ENCODE assay signal across 19 cellular contexts in genomic region chr19:23901360-23901759, GRCh38. TPM values are rescaled to one million over a fixed set of nuclear protein-coding genes. Genes with fewer than 3 reads are reported as not detected.
A peak's percentile ranks its signal among the peaks of the same experiment; 100 is the strongest.
DNase-seq lines count a peak whose midpoint lies in the region; ATAC-seq and TF ChIP-seq lines count a peak whose summit lies in the region.
"Had no signal": no experiment of that assay in that cellular context is flagged by ENCODE, and none has a peak within 500 bp of the region (broad histone marks: within the 10 kb centered on the region; RNA-seq: fewer than 3 reads in every experiment).

No MANE protein-coding gene starts in this region.

- H3K4me1 ChIP-seq in mammary epithelial cell (ENCODE audit: insufficient read depth, low read length): no peaks in the 10 kb centered on the region
- H3K4me1 ChIP-seq in breast epithelium: no peaks in the 10 kb centered on the region
- H3K4me1 ChIP-seq in aorta (ENCODE audit: control insufficient read depth in 1 of 2, insufficient read depth in 2 of 2, low read length in 2 of 2): no peaks in the 10 kb centered on the region
- H3K4me1 ChIP-seq: BE2C; BLaER1 treated with 17β-estradiol and CSF1 and Interleukin-3, amounts not matched to agents 10 nM and 100 nM; HAP-1 had no signal

- intact Hi-C loops in mammary epithelial cell (cut with micrococcal nuclease): no loop called here
- intact Hi-C loops in breast epithelium (cut with DNase I; ENCODE audit: low total_unique reads): no loop called here
- intact Hi-C loops in left colon (cut with DNase I, micrococcal nuclease): no loop called here
- intact Hi-C loops in aorta (cut with DNase I): no loop called here

- H3K9me3 ChIP-seq in mammary epithelial cell (replicated peaks; ENCODE audit: insufficient read depth, low read length) (peaks cover 31% of the 10 kb centered on the region), breast epithelium (peaks cover 14 to 29% of the 10 kb centered on the region in 2 donors), aorta (ENCODE audit: control insufficient read depth, low read length) (peaks cover 5% of the 10 kb centered on the region)
- H3K9me3 ChIP-seq: BE2C, HAP-1 had no signal

- H3K36me3 ChIP-seq in mammary epithelial cell (ENCODE audit: insufficient read depth, low read length) (no peaks in the 10 kb centered on the region), breast epithelium (no peaks in the 10 kb centered on the region), aorta (ENCODE audit: control insufficient read depth in 1 of 2, insufficient read depth in 2 of 2, low read length in 1 of 2) (no peaks in the 10 kb centered on the region)
- H3K36me3 ChIP-seq: BE2C; BLaER1 treated with 17β-estradiol and CSF1 and Interleukin-3, amounts not matched to agents 10 nM and 100 nM; HAP-1 had no signal

- CTCF ChIA-PET in mammary epithelial cell (lab: Charles Lee; ENCODE audit: low non-redundant PET): no interaction called here

- in situ Hi-C loops in mammary epithelial cell (cut with MboI; ENCODE audit: low sequenced_read_pairs in 2 of 2): no loop called here

- 24% methylated on average over 4 of the region's 4 CpGs for whole genome bisulfite sequencing in mammary epithelial cell (ENCODE audit: low coverage, missing lambda C conversion rate)
- WGBS in aorta, 2 donors: 77 to 84% methylated on average over 4 of the region's 4 CpGs

- DNase-seq in mammary epithelial cell (peak; percentile 23), breast epithelium (ENCODE audit: low spot score in 2 of 2) (no peak), epithelial cell of esophagus (ENCODE audit: low read depth) (peak; percentile 69), left colon (no peak), aorta (no peak), T1000 (lab: John Stamatoyannopoulos, UW) (no peak)
- DNase-seq: AML-193; BE2C; CD4-positive, alpha-beta T cell; CD8-positive, alpha-beta memory T cell; DMS 273 treated with DMSO at 0.1 percent for 48 hours; DMS79; GF-D8; GOT3; HFFc6 had no signal

- H3K9ac ChIP-seq in mammary epithelial cell (ENCODE audit: insufficient read depth, low read length): no peak overlapping the region
- H3K9ac ChIP-seq: BLaER1 treated with 17β-estradiol and CSF1 and Interleukin-3, amounts not matched to agents 10 nM and 100 nM had no signal

- H3K27me3 ChIP-seq in mammary epithelial cell (ENCODE audit: insufficient read depth, low read length) (no peaks in the 10 kb centered on the region), breast epithelium (no peaks in the 10 kb centered on the region), aorta (ENCODE audit: control insufficient read depth in 1 of 2, insufficient read depth in 2 of 2, low read length in 1 of 2) (no peaks in the 10 kb centered on the region)
- H3K27me3 ChIP-seq: BE2C; BLaER1 treated with 17β-estradiol and CSF1 and Interleukin-3, amounts not matched to agents 10 nM and 100 nM had no signal

- TF ChIP-seq CTCF in mammary epithelial cell (conservative IDR thresholded peaks at IDR 0.05 in 1 of 2, IDR thresholded peaks at IDR 0.05 in 1 of 2; ENCODE audit: extremely low read depth in 1 of 2, insufficient read depth in 1 of 2, low read depth in 1 of 2, low read length in 2 of 2): no peak
- no peak for TF ChIP-seq CTCF in breast epithelium (IDR thresholded peaks at IDR 0.05)
- TF ChIP-seq CTCF in epithelial cell of esophagus (IDR thresholded peaks at IDR 0.05; ENCODE audit: insufficient read depth, low read depth, low read length, missing control alignments): no peak

- no peak for TF ChIP-seq POLR2A in breast epithelium (IDR thresholded peaks at IDR 0.05)

- BruUV-seq in mammary epithelial cell (replicated peaks; lab: Mats Ljungman, UMichigan): no TSS peak

- peak; percentile 74 for ATAC-seq in left colon
- ATAC-seq in GM18519 (IDR thresholded peaks at IDR 0.05; ENCODE audit: low FRiP score, unreplicated experiment): no peak
- no peak for ATAC-seq in aorta (ENCODE audit: low FRiP score)

- no peak overlapping the region for H2AFZ ChIP-seq in mammary epithelial cell (ENCODE audit: low read depth, low read length)

- H3K4me3 ChIP-seq in mammary epithelial cell (replicated peaks in 1 of 3; ENCODE audit: insufficient read depth in 1 of 3, low read depth in 2 of 3, low read length in 3 of 3): no peak overlapping the region
- no peak overlapping the region for H3K4me3 ChIP-seq in breast epithelium
- H3K4me3 ChIP-seq in epithelial cell of esophagus (ENCODE audit: low read length): no peak overlapping the region
- H3K4me3 ChIP-seq in aorta (ENCODE audit: low read length in 2 of 2): no peak overlapping the region
- H3K4me3 ChIP-seq: BLaER1 treated with 17β-estradiol and CSF1 and Interleukin-3, amounts not matched to agents 10 nM and 100 nM; HAP-1 had no signal

- no peak overlapping the region for H3K4me2 ChIP-seq in mammary epithelial cell (ENCODE audit: insufficient read depth, low read depth, low read length)
- H3K4me2 ChIP-seq: BLaER1 treated with 17β-estradiol and CSF1 and Interleukin-3, amounts not matched to agents 10 nM and 100 nM had no signal

- H4K20me1 ChIP-seq in mammary epithelial cell (ENCODE audit: insufficient read depth, low read length): no peaks in the 10 kb centered on the region
- H4K20me1 ChIP-seq: BLaER1 treated with 17β-estradiol and CSF1 and Interleukin-3, amounts not matched to agents 10 nM and 100 nM had no signal

- no peak overlapping the region for H3K27ac ChIP-seq in mammary epithelial cell (ENCODE audit: insufficient read depth, low read depth, low read length)
- no peak overlapping the region for H3K27ac ChIP-seq in breast epithelium
- no peak overlapping the region for H3K27ac ChIP-seq in aorta (ENCODE audit: low read depth in 1 of 2, low read length in 2 of 2)
- H3K27ac ChIP-seq: 22Rv1; BLaER1 treated with 17β-estradiol and CSF1 and Interleukin-3, amounts not matched to agents 10 nM and 100 nM had no signal

- dilution Hi-C loops in mammary epithelial cell (cut with HindIII; ENCODE audit: low sequenced_read_pairs): no loop called here

- H3K79me2 ChIP-seq in mammary epithelial cell (ENCODE audit: insufficient read depth, low read length): no peaks in the 10 kb centered on the region

RNA-seq across cellular contexts. Expression of gene ZNF726, which starts 13.3 kb away (rescaled TPM):
- total RNA-seq in mammary epithelial cell (1 to 10 TPM; 2.5 to 4.1 TPM), breast epithelium (1 to 10 TPM; 1.6 to 9.4 (median 3.6) TPM), left colon (1 to 10 TPM; 1.5 to 2.2 TPM), aorta (1 to 10 TPM in 1 of 2 donors, under 1 TPM in 1; 0.75 to 1.7 TPM)
- polyA plus RNA-seq in mammary epithelial cell (1.2 TPM), aorta (under 1 TPM in 1 of 2 donors, not detected in 1; 0.54 TPM)
- not detected for polyA minus RNA-seq in mammary epithelial cell

Comparison
In these comparisons a context has a peak if more than half of its experiments do, and no peak if none do; other contexts are left out.
1. DNase-seq: peak in mammary epithelial cell (single experiment) and epithelial cell of esophagus (single experiment); none in breast epithelium (0 of 2), left colon (0 of 2), aorta (0 of 2) and T1000 (single experiment).